1 cellular context compared by ENCODE assay signal in the genomic region with DNA sequence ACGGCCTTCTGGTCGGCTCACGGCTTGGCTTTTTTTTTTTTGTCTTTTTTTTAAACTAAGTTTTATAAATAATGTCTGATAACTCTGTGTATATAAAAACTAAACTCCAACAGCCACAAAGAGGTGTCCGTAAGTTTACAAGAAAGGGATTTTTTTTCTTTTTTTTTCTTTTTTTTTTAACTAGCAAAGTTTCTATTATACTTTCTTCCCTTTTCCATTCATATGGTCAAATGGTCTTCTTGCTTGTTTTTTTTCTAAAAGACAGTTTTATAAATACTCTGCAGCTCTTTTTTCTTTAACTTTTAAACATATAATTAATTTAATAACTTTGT.
TF ChIP-seq lines count a peak whose summit lies in the region.

No MANE protein-coding gene starts in this region.

TF ChIP-seq in K562, 482 proteins besides CTCF, POLR2A, EP300 and RAD21:
- TF ChIP-seq POLR2AphosphoS5 (IDR thresholded peaks at IDR 0.05; ENCODE audit: control insufficient read depth, insufficient read depth, low read depth, low read length), result peak; percentile 3; the same call in 1 of the 2 replicates
- TF ChIP-seq, protein P1, sequence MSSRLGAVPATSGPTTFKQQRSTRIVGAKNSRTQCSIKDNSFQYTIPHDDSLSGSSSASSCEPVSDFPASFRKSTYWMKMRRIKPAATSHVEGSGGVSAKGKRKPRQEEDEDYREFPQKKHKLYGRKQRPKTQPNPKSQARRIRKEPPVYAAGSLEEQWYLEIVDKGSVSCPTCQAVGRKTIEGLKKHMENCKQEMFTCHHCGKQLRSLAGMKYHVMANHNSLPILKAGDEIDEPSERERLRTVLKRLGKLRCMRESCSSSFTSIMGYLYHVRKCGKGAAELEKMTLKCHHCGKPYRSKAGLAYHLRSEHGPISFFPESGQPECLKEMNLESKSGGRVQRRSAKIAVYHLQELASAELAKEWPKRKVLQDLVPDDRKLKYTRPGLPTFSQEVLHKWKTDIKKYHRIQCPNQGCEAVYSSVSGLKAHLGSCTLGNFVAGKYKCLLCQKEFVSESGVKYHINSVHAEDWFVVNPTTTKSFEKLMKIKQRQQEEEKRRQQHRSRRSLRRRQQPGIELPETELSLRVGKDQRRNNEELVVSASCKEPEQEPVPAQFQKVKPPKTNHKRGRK (tag; IDR thresholded peaks at IDR 0.05), result peak; percentile 54; the same call in 1 of the 2 replicates
- TF ChIP-seq MECOM (CRISPR knock-in tag; IDR thresholded peaks at IDR 0.05), result no peak
- no peak for TF ChIP-seq MED1 (CRISPR knock-in tag; IDR thresholded peaks at IDR 0.05; ENCODE audit: borderline replicate concordance)
